ENCODE assay signal across 18 cellular contexts in the genomic region with DNA sequence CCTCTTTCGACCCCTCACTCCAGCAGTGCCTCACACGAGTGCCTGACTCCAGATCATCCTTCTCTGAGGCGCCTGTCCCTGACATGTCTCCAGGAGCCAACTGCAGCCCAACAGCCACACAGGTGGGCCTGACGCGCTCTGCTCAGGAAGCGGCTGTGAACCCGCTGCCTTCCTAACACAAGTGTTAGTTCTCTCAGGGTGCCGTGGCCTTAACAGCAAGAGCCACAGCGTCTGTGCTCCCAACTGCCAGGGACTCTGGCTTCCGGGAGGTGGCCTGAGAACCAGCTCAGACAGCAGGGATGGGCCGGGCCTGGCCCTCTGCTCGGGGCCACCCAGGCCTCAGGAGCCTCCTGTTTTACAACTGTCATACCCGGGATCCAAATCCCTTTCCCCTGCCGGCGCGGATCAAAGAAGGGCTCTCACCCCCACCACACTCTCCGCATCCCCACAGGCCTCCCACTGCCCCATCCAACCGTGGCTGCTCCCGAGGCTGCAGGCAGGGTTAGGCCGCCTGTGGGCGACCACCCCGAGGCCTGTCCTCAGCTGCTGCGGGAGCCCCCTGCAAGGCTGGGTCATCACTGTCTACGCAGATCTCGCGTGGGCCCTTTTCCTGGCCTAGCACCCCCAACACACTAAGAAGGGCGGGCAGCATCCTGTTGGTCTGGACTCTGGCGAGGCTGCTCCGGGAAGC.
"Had no signal": no experiment of that assay in that cellular context is flagged by ENCODE, and none has a peak within 500 bp of the region (broad histone marks: within the 10 kb centered on the region; RNA-seq: fewer than 3 reads in every experiment).

No MANE protein-coding gene starts in this region.

- H3K9me3 ChIP-seq: body of pancreas, gastrocnemius medialis, left ventricle myocardium inferior, neutrophil, upper lobe of left lung had no signal

- H3K9me3 Mint-ChIP-seq: activated naive CD4-positive, alpha-beta T cell treated with anti-CD3 and anti-CD28 coated beads, Interleukin-2, amount 50 U/mL, for 72 hours; activated T-cell treated with anti-CD3 and anti-CD28 coated beads, Interleukin-2, amount 50 U/mL, for 24 hours; T-cell had no signal

- H3K27ac Mint-ChIP-seq: activated T-cell treated with anti-CD3 and anti-CD28 coated beads, Interleukin-2, amount 50 U/mL, for 24 hours; stimulated activated naive B cell treated with anti-CD40 and anti-IgM and Interleukin-4, amounts not matched to agents 10 μg/mL and 1 μg/mL and 100 μg/mL, for 72 hours; T-cell had no signal

- H3K4me3 Mint-ChIP-seq: activated T-cell treated with anti-CD3 and anti-CD28 coated beads, Interleukin-2, amount 50 U/mL, for 24 hours; stimulated activated naive B cell treated with anti-CD40 and anti-IgM and Interleukin-4, amounts not matched to agents 10 μg/mL and 1 μg/mL and 100 μg/mL, for 72 hours; T-cell had no signal

- ATAC-seq: activated naive CD4-positive, alpha-beta T cell treated with anti-CD3 and anti-CD28 coated beads, Interleukin-2, amount 50 U/mL, for 72 hours; body of pancreas; gastrocnemius medialis; stimulated activated naive B cell treated with anti-CD40 and anti-IgM and Interleukin-4, amounts not matched to agents 10 μg/mL and 1 μg/mL and 100 μg/mL, for 72 hours; T-cell had no signal

- H3K4me1 ChIP-seq: gastrocnemius medialis had no signal

- H3K36me3 Mint-ChIP-seq: activated naive CD4-positive, alpha-beta T cell treated with anti-CD3 and anti-CD28 coated beads, Interleukin-2, amount 50 U/mL, for 72 hours; stimulated activated naive B cell treated with anti-CD40 and anti-IgM and Interleukin-4, amounts not matched to agents 10 μg/mL and 1 μg/mL and 100 μg/mL, for 72 hours; T-cell had no signal

- H3K27me3 Mint-ChIP-seq: activated T-cell treated with anti-CD3 and anti-CD28 coated beads, Interleukin-2, amount 50 U/mL, for 24 hours; stimulated activated naive B cell treated with anti-CD40 and anti-IgM and Interleukin-4, amounts not matched to agents 10 μg/mL and 1 μg/mL and 100 μg/mL, for 72 hours had no signal

- H3K27me3 ChIP-seq: body of pancreas, gastrocnemius medialis, upper lobe of left lung had no signal

- DNase-seq: activated effector memory CD4-positive, alpha-beta T cell treated with Interleukin-2 at 50 U/mL for 16 hours; activated T-cell treated with anti-CD3 and anti-CD28 coated beads, Interleukin-2, amount 50 U/mL, for 24 hours; amniotic stem cell; body of pancreas; central memory CD4-positive, alpha-beta T cell; cortex of kidney; effector CD8-positive, alpha-beta T cell; gastrocnemius medialis; heart right ventricle; islet precursor cell; left ventricle myocardium inferior; stimulated activated naive B cell treated with anti-CD40 and anti-IgM and Interleukin-4, amounts not matched to agents 10 μg/mL and 1 μg/mL and 100 μg/mL, for 72 hours; T-cell; T1000 had no signal

- H3K36me3 ChIP-seq: gastrocnemius medialis, heart right ventricle, left ventricle myocardium inferior, neutrophil, upper lobe of left lung had no signal

- H3K4me3 ChIP-seq: body of pancreas, gastrocnemius medialis, heart right ventricle, left ventricle myocardium inferior, upper lobe of left lung had no signal

- H3K27ac ChIP-seq: body of pancreas, gastrocnemius medialis, heart right ventricle, left ventricle myocardium inferior, neutrophil, upper lobe of left lung, VCaP had no signal
